8 cellular contexts compared by ENCODE assay signal in genomic region chr1:24635195-24635843, GRCh38. TPM values are rescaled to one million over a fixed set of nuclear protein-coding genes. Genes with fewer than 3 reads are reported as not detected.
DNase-seq lines count a peak whose midpoint lies in the region; ATAC-seq, FAIRE-seq and TF ChIP-seq lines count a peak whose summit lies in the region.

No MANE protein-coding gene starts in this region.

- 0 out of 2 replicates have a peak overlapping the region, but pooled peaks have one; percentile 2 for H3K4me2 ChIP-seq in PC-3 (ENCODE audit: low read length)

- intact Hi-C loops in PC-3 (cut with micrococcal nuclease): loop anchor here (1.0 to 10.0 kb wide), 4 partner anchors 42 to 437 kb away; partner anchors contain the start of gene RCAN3
- intact Hi-C loops in lower lobe of right lung (cut with DNase I): no loop called here

- no peaks in the 10 kb centered on the region for H3K27me3 ChIP-seq in PC-3 (ENCODE audit: low read length)
- H3K27me3 ChIP-seq in lower lobe of right lung (ENCODE audit: low read depth): no peaks in the 10 kb centered on the region

- peak; percentile 14 for FAIRE-seq in colon (lab: Jason Lieb, UNC)

- H3K27ac ChIP-seq in PC-3 (ENCODE audit: low read length) (no peak overlapping the region), lower lobe of right lung (no peak overlapping the region)

- POLR2A ChIA-PET in PC-3 (lab: Charles Lee; ENCODE audit: unreplicated experiment): interaction anchor here (0.6 kb wide), 1 partner anchor 135 kb away, joined by 4 read pairs; no protein-coding TSS in a partner anchor

- no peaks in the 10 kb centered on the region for H3K79me2 ChIP-seq in PC-3 (ENCODE audit: low read length)

- CTCF ChIA-PET in PC-3 (lab: Charles Lee): no interaction called here

- H3K36me3 ChIP-seq in PC-3 (ENCODE audit: low read depth, low read length) (no peaks in the 10 kb centered on the region), lower lobe of right lung (no peaks in the 10 kb centered on the region)

- H3K4me1 ChIP-seq in PC-3 (ENCODE audit: insufficient read depth, low read length) (peaks cover 11% of the 10 kb centered on the region; the same call in 1 of the 2 replicates), lower lobe of right lung (peaks cover 5% of the 10 kb centered on the region)

- H2AFZ ChIP-seq in PC-3 (ENCODE audit: low read length): 0 out of 2 replicates have a peak overlapping the region, but pooled peaks have one; percentile 16

- TF ChIP-seq CTCF in PC-3 (conservative IDR thresholded peaks at IDR 0.05; ENCODE audit: low read depth, low read length): peak; percentile 88
- peak; percentile 50 for TF ChIP-seq CTCF in lower lobe of right lung (IDR thresholded peaks at IDR 0.05)

- H3K4me3 ChIP-seq in PC-3 (ENCODE audit: low read length) (no peak overlapping the region), lower lobe of right lung (no peak overlapping the region)

- H3F3A ChIP-seq in PC-3 (ENCODE audit: low read length, unreplicated experiment): no peaks in the 10 kb centered on the region

- H3K9ac ChIP-seq in PC-3 (ENCODE audit: low read length): no peak overlapping the region

- no peaks in the 10 kb centered on the region for H4K20me1 ChIP-seq in PC-3 (ENCODE audit: low read length)

- H3K9me3 ChIP-seq in PC-3 (ENCODE audit: low read length): no peaks in the 10 kb centered on the region
- H3K9me3 ChIP-seq in lower lobe of right lung: no peaks in the 10 kb centered on the region

- BruUV-seq in PC-3 (replicated peaks; lab: Mats Ljungman, UMichigan): no TSS peak

- H3K9me2 ChIP-seq in PC-3 (replicated peaks; ENCODE audit: low read length): no peaks in the 10 kb centered on the region

- peak; percentile 82 for ATAC-seq in PC-3
- ATAC-seq in lower lobe of right lung: peak; percentile 76 to 78
- ATAC-seq in GM21360 (IDR thresholded peaks at IDR 0.05; ENCODE audit: unreplicated experiment): no peak
- ATAC-seq in GM18520 (IDR thresholded peaks at IDR 0.05; ENCODE audit: unreplicated experiment): no peak
- ATAC-seq in GM21723 (IDR thresholded peaks at IDR 0.05; ENCODE audit: unreplicated experiment): no peak

- peak; percentile 81 for DNase-seq in ELR (ENCODE audit: low read depth)
- peak; percentile 70 for DNase-seq in LoVo (ENCODE audit: low spot score)
- DNase-seq in PC-3: peak; percentile 85
- DNase-seq in lower lobe of right lung: no peak

RNA-seq across cellular contexts. Expression of gene SRRM1, which starts 7.8 kb away (rescaled TPM):
- total RNA-seq in PC-3 (2014; rRNA removed): 30.7 and 51.3 TPM in 2 replicates
- total RNA-seq in lower lobe of right lung: 115 TPM

Comparison
In these comparisons a context has a peak if more than half of its experiments do, and no peak if none do; other contexts are left out.
1. ATAC-seq: peak in PC-3 (single experiment) and lower lobe of right lung (2 of 2); none in GM21360 (single experiment), GM18520 (single experiment) and GM21723 (single experiment).